1 cellular context compared by ENCODE assay signal in the genomic region with DNA sequence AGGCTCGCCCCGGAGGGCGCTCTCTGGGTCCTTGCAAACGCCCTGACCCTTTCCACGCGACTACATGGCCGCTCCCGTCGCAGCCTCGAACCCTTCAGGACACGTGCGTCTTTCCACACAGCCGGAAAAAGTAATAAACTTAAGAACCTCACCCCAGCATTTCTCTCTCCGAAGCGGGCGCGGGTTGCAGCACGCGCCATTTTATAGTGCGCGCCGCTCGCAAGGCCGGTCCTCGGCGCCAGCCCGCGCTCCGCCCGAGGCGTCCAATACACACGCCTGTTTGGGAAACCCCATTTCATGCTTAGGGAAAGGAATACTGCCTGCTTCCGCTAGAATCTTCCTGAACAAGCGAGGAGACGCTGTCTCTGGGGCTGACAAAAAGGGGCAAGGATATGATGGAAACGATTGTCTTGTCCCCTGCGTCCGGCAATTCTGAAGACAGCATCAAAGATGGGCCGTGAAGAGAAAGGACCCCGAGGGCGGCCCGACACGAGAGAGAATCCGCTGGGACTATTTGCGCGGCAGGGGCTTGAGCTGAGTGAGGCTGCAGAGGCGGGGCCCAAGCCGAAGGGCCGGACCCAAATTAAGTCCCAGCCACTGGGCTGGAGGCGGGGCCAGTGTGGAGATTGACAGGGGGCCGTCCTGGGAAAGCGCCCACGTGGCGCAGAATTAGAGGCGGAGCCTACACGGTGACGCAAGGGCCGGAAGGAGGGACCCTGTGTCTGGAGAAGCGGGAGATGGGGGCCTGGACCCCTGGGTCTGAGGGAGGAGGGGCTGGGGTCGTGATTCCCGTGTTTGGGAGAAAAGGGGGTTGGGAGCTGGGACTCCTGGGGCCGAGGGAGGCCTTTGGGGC.
TF ChIP-seq lines count a peak whose summit lies in the region.

No MANE protein-coding gene starts in this region.

TF ChIP-seq in liver, 16 proteins besides CTCF, POLR2A, EP300 and RAD21 (continued from another document):
- TF ChIP-seq, protein P1, sequence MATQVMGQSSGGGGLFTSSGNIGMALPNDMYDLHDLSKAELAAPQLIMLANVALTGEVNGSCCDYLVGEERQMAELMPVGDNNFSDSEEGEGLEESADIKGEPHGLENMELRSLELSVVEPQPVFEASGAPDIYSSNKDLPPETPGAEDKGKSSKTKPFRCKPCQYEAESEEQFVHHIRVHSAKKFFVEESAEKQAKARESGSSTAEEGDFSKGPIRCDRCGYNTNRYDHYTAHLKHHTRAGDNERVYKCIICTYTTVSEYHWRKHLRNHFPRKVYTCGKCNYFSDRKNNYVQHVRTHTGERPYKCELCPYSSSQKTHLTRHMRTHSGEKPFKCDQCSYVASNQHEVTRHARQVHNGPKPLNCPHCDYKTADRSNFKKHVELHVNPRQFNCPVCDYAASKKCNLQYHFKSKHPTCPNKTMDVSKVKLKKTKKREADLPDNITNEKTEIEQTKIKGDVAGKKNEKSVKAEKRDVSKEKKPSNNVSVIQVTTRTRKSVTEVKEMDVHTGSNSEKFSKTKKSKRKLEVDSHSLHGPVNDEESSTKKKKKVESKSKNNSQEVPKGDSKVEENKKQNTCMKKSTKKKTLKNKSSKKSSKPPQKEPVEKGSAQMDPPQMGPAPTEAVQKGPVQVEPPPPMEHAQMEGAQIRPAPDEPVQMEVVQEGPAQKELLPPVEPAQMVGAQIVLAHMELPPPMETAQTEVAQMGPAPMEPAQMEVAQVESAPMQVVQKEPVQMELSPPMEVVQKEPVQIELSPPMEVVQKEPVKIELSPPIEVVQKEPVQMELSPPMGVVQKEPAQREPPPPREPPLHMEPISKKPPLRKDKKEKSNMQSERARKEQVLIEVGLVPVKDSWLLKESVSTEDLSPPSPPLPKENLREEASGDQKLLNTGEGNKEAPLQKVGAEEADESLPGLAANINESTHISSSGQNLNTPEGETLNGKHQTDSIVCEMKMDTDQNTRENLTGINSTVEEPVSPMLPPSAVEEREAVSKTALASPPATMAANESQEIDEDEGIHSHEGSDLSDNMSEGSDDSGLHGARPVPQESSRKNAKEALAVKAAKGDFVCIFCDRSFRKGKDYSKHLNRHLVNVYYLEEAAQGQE (IDR thresholded peaks at IDR 0.05) = peak; percentile 88
- TF ChIP-seq RXRA (IDR thresholded peaks at IDR 0.05) (peak; percentile 49 to 62), FOXA2 (IDR thresholded peaks at IDR 0.05) (no peak), GABPA (IDR thresholded peaks at IDR 0.05 in 1 of 2, conservative IDR thresholded peaks at IDR 0.05 in 1 of 2) (peak in 1 of 2 donors; percentile 70), HNF4G (IDR thresholded peaks at IDR 0.05) (no peak), HNF4A (conservative IDR thresholded peaks at IDR 0.05) (peak; percentile 38 to 41), YY1 (IDR thresholded peaks at IDR 0.05) (peak; percentile 95), TAF1 (conservative IDR thresholded peaks at IDR 0.05) (peak; percentile 82), EGR1 (IDR thresholded peaks at IDR 0.05; ENCODE audit: low read depth in 2 of 2) (peak; percentile 38 to 48), ZBTB33 (IDR thresholded peaks at IDR 0.05) (peak; percentile 95), NR2F2 (IDR thresholded peaks at IDR 0.05) (peak; percentile 48), SP1 (IDR thresholded peaks at IDR 0.05) (peak; percentile 89), ATF3 (IDR thresholded peaks at IDR 0.05) (peak; percentile 94)
- TF ChIP-seq, protein P2, sequence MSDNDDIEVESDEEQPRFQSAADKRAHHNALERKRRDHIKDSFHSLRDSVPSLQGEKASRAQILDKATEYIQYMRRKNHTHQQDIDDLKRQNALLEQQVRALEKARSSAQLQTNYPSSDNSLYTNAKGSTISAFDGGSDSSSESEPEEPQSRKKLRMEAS (IDR thresholded peaks at IDR 0.05) = peak; percentile 90
TF ChIP-seq in liver: peak in this region for 12.
